ENCODE assay signal across 8 cellular contexts in genomic region chrX:98850639-98851038, GRCh38.
DNase-seq lines count a peak whose midpoint lies in the region; ATAC-seq, FAIRE-seq and TF ChIP-seq lines count a peak whose summit lies in the region.
"Not testable (repeated sequence)": the region's sequence is repeated elsewhere in the genome, so short reads cannot be mapped to it uniquely, and the experiment has no call there.

No MANE protein-coding gene starts in this region.

- not testable (repeated sequence) for H3K36me3 Mint-ChIP-seq in progenitor cell of endocrine pancreas (ENCODE audit: insufficient read depth)

- H3K27ac ChIP-seq in K562 (ENCODE audit: extremely low read depth, low read depth, low read length); keratinocyte (ENCODE audit: control insufficient read depth, insufficient read depth, low read length): not testable (repeated sequence)

- DNase-seq in DMS53 (lab: John Stamatoyannopoulos, UW) = peak; percentile 67
- peak; percentile 43 to 68 for DNase-seq in HAP-1 (ENCODE audit: low spot score in 2 of 2)
- DNase-seq in NCI-H1417 (lab: John Stamatoyannopoulos, UW) = peak in 2 of 3 experiments; percentile 30 to 66
- peak; percentile 21 for DNase-seq in NCI-H82 treated with DMSO at 0.1 percent for 48 hours (lab: John Stamatoyannopoulos, UW; ENCODE audit: unreplicated experiment)
- peak; percentile 62 for DNase-seq in SK-MEL-5 (ENCODE audit: low read depth, low spot score)
- peak in 1 of 4 experiments; percentile 8 for DNase-seq in K562 (ENCODE audit: extremely low read depth in 1 of 4, low spot score in 3 of 4)
- DNase-seq in keratinocyte (ENCODE audit: low read depth, low spot score); progenitor cell of endocrine pancreas (ENCODE audit: low spot score, unreplicated experiment): not testable (repeated sequence)

- FAIRE-seq in K562 (lab: Jason Lieb, UNC); keratinocyte (lab: Jason Lieb, UNC): not testable (repeated sequence)

- H3K9me3 Mint-ChIP-seq in progenitor cell of endocrine pancreas (ENCODE audit: low read depth) = not testable (repeated sequence)

- not testable (repeated sequence) for H3K4me1 Mint-ChIP-seq in progenitor cell of endocrine pancreas (ENCODE audit: low read depth)

- not testable (repeated sequence) for H3K4me3 ChIP-seq in HAP-1; K562; keratinocyte (ENCODE audit: control insufficient read depth in 2 of 3, extremely low read depth in 1 of 3, insufficient read depth in 2 of 3, low read depth in 1 of 3, low read length in 3 of 3)

- TF ChIP-seq CTCF in K562 (IDR thresholded peaks at IDR 0.05 in 2 of 3, conservative IDR thresholded peaks at IDR 0.05 in 1 of 3; ENCODE audit: insufficient read depth in 2 of 3, low read depth in 1 of 3, low read length in 3 of 3) (peak in 2 of 3 experiments; percentile 1 to 18; a peak in 2 of 6 replicates), keratinocyte (optimal IDR thresholded peaks at IDR 0.05 in 1 of 3, IDR thresholded peaks at IDR 0.05 in 1 of 3, conservative IDR thresholded peaks at IDR 0.05 in 1 of 3; ENCODE audit: extremely low read depth in 1 of 3, insufficient read depth in 2 of 3, low read length in 3 of 3) (peak; percentile 15 to 38 (median 30)), progenitor cell of endocrine pancreas (IDR thresholded peaks at IDR 0.05; ENCODE audit: unreplicated experiment) (peak; percentile 53)

- H3K4me1 ChIP-seq in HAP-1; K562 (replicated peaks in 1 of 2; ENCODE audit: control insufficient read depth in 2 of 2, insufficient read depth in 2 of 2, low read length in 2 of 2); keratinocyte (ENCODE audit: control insufficient read depth, extremely low read depth, insufficient read depth, low read length): not testable (repeated sequence)

- ATAC-seq in K562 = 0 out of 3 replicates have a peak, but pooled peaks have one; percentile 29

- dilution Hi-C loops in keratinocyte (cut with MboI; ENCODE audit: extremely low pct_ligation_motif_present, low sequenced_read_pairs) = not testable (repeated sequence)

- H3K9me3 ChIP-seq in HAP-1; K562 (replicated peaks; ENCODE audit: control insufficient read depth, insufficient read depth, low read depth, low read length); keratinocyte (ENCODE audit: control insufficient read depth, low read depth, low read length): not testable (repeated sequence)

- CTCF ChIA-PET in K562 (lab: Yijun Ruan, JAX; ENCODE audit: low intra/inter-chr PET ratio) = not testable (repeated sequence)

- POLR2A ChIA-PET in K562 (lab: Yijun Ruan, JAX) = not testable (repeated sequence)

- H3K4me3 Mint-ChIP-seq in progenitor cell of endocrine pancreas (ENCODE audit: low read depth) = not testable (repeated sequence)

- TF ChIP-seq POLR2A in K562 (conservative IDR thresholded peaks at IDR 0.05) = not testable (repeated sequence)

- not testable (repeated sequence) for H3K79me2 ChIP-seq in K562 (ENCODE audit: control insufficient read depth, insufficient read depth, low read length); keratinocyte (ENCODE audit: control insufficient read depth, insufficient read depth, low read length)

- not testable (repeated sequence) for H3K27ac Mint-ChIP-seq in progenitor cell of endocrine pancreas

- not testable (repeated sequence) for H4K20me1 ChIP-seq in K562 (replicated peaks; ENCODE audit: control insufficient read depth, insufficient read depth, low read length); keratinocyte (ENCODE audit: control insufficient read depth, extremely low read depth, insufficient read depth, low read length)

- TF ChIP-seq EP300 in K562 (IDR thresholded peaks at IDR 0.05; ENCODE audit: low read length) = not testable (repeated sequence)

- not testable (repeated sequence) for H2AFZ ChIP-seq in K562 (ENCODE audit: low read depth, low read length); keratinocyte (ENCODE audit: control insufficient read depth, low read length)

- 8% methylated on average over 6 of the region's 6 CpGs for WGBS in K562 (ENCODE audit: insufficient coverage, low coverage, missing lambda C conversion rate)

- H3K27me3 Mint-ChIP-seq in progenitor cell of endocrine pancreas = not testable (repeated sequence)

- H3K27me3 ChIP-seq in HAP-1 (ENCODE audit: low read depth); K562 (ENCODE audit: control insufficient read depth in 2 of 2, insufficient read depth in 2 of 2, low read length in 2 of 2); keratinocyte (ENCODE audit: control insufficient read depth, extremely low read depth, insufficient read depth, low read length): not testable (repeated sequence)

- not testable (repeated sequence) for H3K4me2 ChIP-seq in K562 (ENCODE audit: insufficient read depth, low read length); keratinocyte (ENCODE audit: control insufficient read depth, extremely low read depth, insufficient read depth, low read depth, low read length)

- not testable (repeated sequence) for H3K9ac ChIP-seq in K562 (ENCODE audit: insufficient read depth in 1 of 2, low read depth in 2 of 2, low read length in 2 of 2); keratinocyte (ENCODE audit: control insufficient read depth, extremely low read depth, insufficient read depth, low read length)

- BruUV-seq in K562 (replicated peaks; lab: Mats Ljungman, UMichigan) = not testable (repeated sequence)

- in situ Hi-C loops in HAP-1 (cut with MboI; ENCODE audit: low sequenced_read_pairs); SK-MEL-5 (cut with HindIII; ENCODE audit: low pct_unique_long_range_greater_than_20kb, low sequenced_read_pairs); K562 (cut with MboI): not testable (repeated sequence)

- not testable (repeated sequence) for H3K36me3 ChIP-seq in HAP-1 (replicated peaks); K562 (ENCODE audit: control insufficient read depth, insufficient read depth, low read length); keratinocyte (ENCODE audit: control insufficient read depth in 2 of 2, extremely low read depth in 1 of 2, insufficient read depth in 2 of 2, low read length in 2 of 2)

- H3K9me1 ChIP-seq in K562 (ENCODE audit: control insufficient read depth, insufficient read depth, low read length); keratinocyte (ENCODE audit: control insufficient read depth, extremely low read depth, insufficient read depth, low read length): not testable (repeated sequence)

- TF ChIP-seq RAD21 in K562 (CRISPR knock-in tag; conservative IDR thresholded peaks at IDR 0.05 in 1 of 2, IDR thresholded peaks at IDR 0.05 in 1 of 2) = not testable (repeated sequence)

- intact Hi-C loops in K562 (cut with micrococcal nuclease) = not testable (repeated sequence)
